In the genomic region with DNA sequence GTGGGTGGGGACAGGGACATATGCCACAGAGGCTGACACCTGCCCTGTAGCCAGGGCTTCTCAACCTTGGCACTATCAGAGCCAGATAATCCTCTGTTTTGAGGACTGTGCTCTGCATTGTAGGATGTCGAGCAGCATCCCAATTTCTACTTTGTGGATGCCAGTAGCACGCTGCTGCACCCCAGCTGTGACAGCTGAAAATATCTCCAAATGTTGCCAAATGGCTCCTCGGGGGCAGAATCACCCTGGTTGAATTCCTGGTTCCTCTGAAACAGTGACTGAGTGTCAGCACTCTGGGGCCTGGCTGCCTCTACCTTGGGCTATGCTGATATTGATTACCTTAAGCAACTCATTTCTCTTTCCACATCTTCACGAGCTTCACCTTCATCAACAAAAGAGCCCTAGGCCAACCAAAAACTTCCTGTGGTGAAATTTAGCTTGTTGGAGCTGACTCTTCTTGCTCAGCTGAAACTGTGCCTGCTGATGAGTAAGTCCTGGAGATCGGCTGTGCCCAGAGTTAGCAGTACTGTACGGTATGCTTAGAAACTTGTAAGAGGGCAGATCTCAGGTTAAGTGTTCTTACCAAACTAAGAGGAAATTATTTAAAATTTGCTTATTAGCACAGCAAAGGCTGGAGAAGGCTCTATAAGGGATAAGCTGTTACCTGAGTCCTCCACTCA, we compare ENCODE assay signal across 13 cellular contexts.
DNase-seq lines count a peak whose midpoint lies in the region; ATAC-seq, FAIRE-seq and TF ChIP-seq lines count a peak whose summit lies in the region.
"Had no signal": no experiment of that assay in that cellular context is flagged by ENCODE, and none has a peak within 500 bp of the region (broad histone marks: within the 10 kb centered on the region; RNA-seq: fewer than 3 reads in every experiment).

No MANE protein-coding gene starts in this region.

- no peak for FAIRE-seq in D721Med (lab: Jason Lieb, UNC)
- FAIRE-seq: colon had no signal

- H3K4me1 Mint-ChIP-seq in stimulated activated naive CD8-positive, alpha-beta T cell treated with anti-CD3 and anti-CD28 coated beads, Interleukin-15, amount 100 ng/mL, for 72 hours: peaks cover 7% of the 10 kb centered on the region

- peak overlapping the region in 1 of 2 donors; percentile 19 for H3K27ac Mint-ChIP-seq in stimulated activated naive CD8-positive, alpha-beta T cell treated with anti-CD3 and anti-CD28 coated beads, Interleukin-15, amount 100 ng/mL, for 72 hours
- H3K27ac Mint-ChIP-seq: CD8-positive, alpha-beta T cell; stimulated activated naive B cell treated with anti-CD40 and anti-IgM and Interleukin-4, amounts not matched to agents 10 μg/mL and 1 μg/mL and 100 μg/mL, for 72 hours had no signal

- no peak for DNase-seq in stimulated activated naive CD8-positive, alpha-beta T cell treated with anti-CD3 and anti-CD28 coated beads, Interleukin-15, amount 100 ng/mL, for 72 hours
- no peak for DNase-seq in stimulated activated naive CD8-positive, alpha-beta T cell treated with anti-CD3 and anti-CD28 coated beads, Interleukin-15, Interleukin-2, amounts not matched to agents 100 U/mL and 50 U/mL, for 24 hours
- peak; percentile 61 for DNase-seq in NB4 (ENCODE audit: low read depth)
- peak; percentile 77 for DNase-seq in fibroblast of peridontal ligament (ENCODE audit: extremely low read depth)
- no peak for DNase-seq in NCI-H226
- DNase-seq in NCI-H1417 treated with DMSO at 0.1 percent for 48 hours (lab: John Stamatoyannopoulos, UW): no peak
- no peak for DNase-seq in GF-D8 (lab: John Stamatoyannopoulos, UW)
- no peak for DNase-seq in D721Med (ENCODE audit: insufficient read length, low spot score)
- DNase-seq: activated T-cell treated with anti-CD3 and anti-CD28 coated beads for 4 hours; CD8-positive, alpha-beta T cell; stimulated activated naive B cell treated with anti-CD40 and anti-IgM and Interleukin-4, amounts not matched to agents 10 μg/mL and 1 μg/mL and 100 μg/mL, for 72 hours; T-helper 9 cell had no signal

- H3K9me3 Mint-ChIP-seq in stimulated activated naive CD8-positive, alpha-beta T cell treated with anti-CD3 and anti-CD28 coated beads, Interleukin-15, amount 100 ng/mL, for 72 hours: no peaks in the 10 kb centered on the region
- H3K9me3 Mint-ChIP-seq: CD8-positive, alpha-beta T cell; stimulated activated naive B cell treated with anti-CD40 and anti-IgM and Interleukin-4, amounts not matched to agents 10 μg/mL and 1 μg/mL and 100 μg/mL, for 72 hours had no signal

- TF ChIP-seq POLR2A in NB4 (IDR thresholded peaks at IDR 0.05; ENCODE audit: extremely low read depth, insufficient read length): no peak

- TF ChIP-seq CTCF in NB4 (IDR thresholded peaks at IDR 0.05; ENCODE audit: low read depth, low read length) (no peak), D721Med (IDR thresholded peaks at IDR 0.05; ENCODE audit: insufficient read depth, missing control alignments) (no peak)

- ATAC-seq in stimulated activated naive CD8-positive, alpha-beta T cell treated with anti-CD3 and anti-CD28 coated beads, Interleukin-15, amount 100 ng/mL, for 72 hours: peak; percentile 76
- ATAC-seq in stimulated activated naive CD8-positive, alpha-beta T cell treated with anti-CD3 and anti-CD28 coated beads, Interleukin-15, Interleukin-2, amounts not matched to agents 100 U/mL and 50 U/mL, for 24 hours: no peak
- ATAC-seq: CD8-positive, alpha-beta T cell; stimulated activated naive B cell treated with anti-CD40 and anti-IgM and Interleukin-4, amounts not matched to agents 10 μg/mL and 1 μg/mL and 100 μg/mL, for 72 hours had no signal

- no peak overlapping the region for H3K4me3 ChIP-seq in NB4 (ENCODE audit: low read depth, low read length)

- no peak overlapping the region for H3K4me3 Mint-ChIP-seq in stimulated activated naive CD8-positive, alpha-beta T cell treated with anti-CD3 and anti-CD28 coated beads, Interleukin-15, amount 100 ng/mL, for 72 hours
- H3K4me3 Mint-ChIP-seq: CD8-positive, alpha-beta T cell; stimulated activated naive B cell treated with anti-CD40 and anti-IgM and Interleukin-4, amounts not matched to agents 10 μg/mL and 1 μg/mL and 100 μg/mL, for 72 hours had no signal

- no peaks in the 10 kb centered on the region for H3K27me3 Mint-ChIP-seq in stimulated activated naive CD8-positive, alpha-beta T cell treated with anti-CD3 and anti-CD28 coated beads, Interleukin-15, amount 100 ng/mL, for 72 hours

Comparison
In these comparisons a context has a peak if more than half of its experiments do, and no peak if none do; other contexts are left out.
1. DNase-seq: peak in NB4 (single experiment) and fibroblast of peridontal ligament (single experiment); none in stimulated activated naive CD8-positive, alpha-beta T cell treated with anti-CD3 and anti-CD28 coated beads, Interleukin-15, amount 100 ng/mL, for 72 hours (0 of 2), stimulated activated naive CD8-positive, alpha-beta T cell treated with anti-CD3 and anti-CD28 coated beads, Interleukin-15, Interleukin-2, amounts not matched to agents 100 U/mL and 50 U/mL, for 24 hours (single experiment), NCI-H226 (single experiment), NCI-H1417 treated with DMSO at 0.1 percent for 48 hours (single experiment), GF-D8 (single experiment) and D721Med (single experiment).